Comparison of ENCODE assay signal across 8 cellular contexts in genomic region chr19:5977785-5978605, GRCh38. TPM values are rescaled to one million over a fixed set of nuclear protein-coding genes. Genes with fewer than 3 reads are reported as not detected.
DNase-seq lines count a peak whose midpoint lies in the region; ATAC-seq and TF ChIP-seq lines count a peak whose summit lies in the region.

Gene RANBP3 (minus strand): TSS chr19:5978140. CDS start chr19:5978082, 58 bp downstream.

- ATAC-seq in HG02588 (IDR thresholded peaks at IDR 0.05; ENCODE audit: unreplicated experiment) (peak; percentile 87), SK-N-SH treated with all-trans-retinoic acid at 6 μM for 48 hours (peak; percentile 96), omental fat pad (ENCODE audit: low FRiP score) (peak; percentile 96)
- ATAC-seq in activated naive CD4-positive, alpha-beta T cell treated with anti-CD3 and anti-CD28 coated beads, Interleukin-2, amount 50 U/mL, for 72 hours = peak; percentile 89 to 93

- peak within 1 kb of the TSS; percentile 95 to 100 for H3K27ac Mint-ChIP-seq in activated naive CD4-positive, alpha-beta T cell treated with anti-CD3 and anti-CD28 coated beads, Interleukin-2, amount 50 U/mL, for 72 hours

- peaks cover 7% of the 10 kb centered on the region for H3K36me3 ChIP-seq in GM06990 (ENCODE audit: control insufficient read depth, insufficient read depth, low read length)
- no peaks in the 10 kb centered on the region for H3K36me3 ChIP-seq in testis (ENCODE audit: low read depth, missing control alignments)

- H3K4me3 ChIP-seq in GM06990 (replicated peaks; ENCODE audit: low read depth, low read length) = peak within 1 kb of the TSS; percentile 95
- peak within 1 kb of the TSS; percentile 86 to 87 for H3K4me3 ChIP-seq in testis

- no peaks in the 10 kb centered on the region for H3K27me3 ChIP-seq in GM06990 (replicated peaks; ENCODE audit: control insufficient read depth, insufficient read depth, low read length)
- no peaks in the 10 kb centered on the region for H3K27me3 ChIP-seq in testis

- no peak for TF ChIP-seq POLR2A in testis (IDR thresholded peaks at IDR 0.05)

- H3K9me3 Mint-ChIP-seq in activated naive CD4-positive, alpha-beta T cell treated with anti-CD3 and anti-CD28 coated beads, Interleukin-2, amount 50 U/mL, for 72 hours = no peaks in the 10 kb centered on the region

- no peak for TF ChIP-seq CTCF in GM06990 (IDR thresholded peaks at IDR 0.05; ENCODE audit: insufficient read depth, low read length, poor library complexity, severe bottlenecking)
- no peak for TF ChIP-seq CTCF in omental fat pad (IDR thresholded peaks at IDR 0.05)
- TF ChIP-seq CTCF in testis (IDR thresholded peaks at IDR 0.05) = peak in 1 of 3 experiments; percentile 9

- peak within 1 kb of the TSS; percentile 82 to 93 for H3K27ac ChIP-seq in testis

- intact Hi-C loops in testis (cut with DNase I; ENCODE audit: low total_unique reads) = no loop called here

- H3K36me3 Mint-ChIP-seq in activated naive CD4-positive, alpha-beta T cell treated with anti-CD3 and anti-CD28 coated beads, Interleukin-2, amount 50 U/mL, for 72 hours = peaks cover 32 to 41% of the 10 kb centered on the region in 2 donors

- peaks cover 19% of the 10 kb centered on the region for H3K4me1 ChIP-seq in testis

- DNase-seq in GM06990 (ENCODE audit: extremely low read depth, insufficient read length) (peak; percentile 100), NCI-H1092 (lab: John Stamatoyannopoulos, UW) (peak; percentile 98), glomerular endothelial cell (ENCODE audit: extremely low read depth, low read depth, low spot score) (peak; percentile 78), omental fat pad (ENCODE audit: low spot score) (peak; percentile 89), testis (peak; percentile 98)
- DNase-seq in activated naive CD4-positive, alpha-beta T cell treated with anti-CD3 and anti-CD28 coated beads, Interleukin-2, amount 50 U/mL, for 72 hours (ENCODE audit: low spot score in 2 of 2) = peak; percentile 97 to 100

- WGBS in testis, 2 donors = 1% methylated on average over 46 to 58 of the region's 88 CpGs

- no peaks in the 10 kb centered on the region for H3K9me3 ChIP-seq in testis

TF ChIP-seq in SK-N-SH treated with all-trans-retinoic acid at 6 μM for 48 hours, 23 proteins besides CTCF, POLR2A, EP300 and RAD21:
- TF ChIP-seq PATZ1 (CRISPR knock-in tag; IDR thresholded peaks at IDR 0.05; ENCODE audit: borderline replicate concordance) = no peak
- TF ChIP-seq ZNF70 (CRISPR knock-in tag; IDR thresholded peaks at IDR 0.05) = no peak
- TF ChIP-seq ZNF565 (CRISPR knock-in tag; conservative IDR thresholded peaks at IDR 0.05; ENCODE audit: low read depth) = no peak
- no peak for TF ChIP-seq ZFP30 (CRISPR knock-in tag; IDR thresholded peaks at IDR 0.05)
- no peak for TF ChIP-seq ISL1 (CRISPR knock-in tag; IDR thresholded peaks at IDR 0.05)
- no peak for TF ChIP-seq TOX (CRISPR knock-in tag; IDR thresholded peaks at IDR 0.05; ENCODE audit: borderline replicate concordance)
- TF ChIP-seq ZNF8 (CRISPR knock-in tag; IDR thresholded peaks at IDR 0.05) = no peak
- TF ChIP-seq RARB (CRISPR knock-in tag; IDR thresholded peaks at IDR 0.05) = no peak
- no peak for TF ChIP-seq CSDC2 (CRISPR knock-in tag; IDR thresholded peaks at IDR 0.05)
- no peak for TF ChIP-seq CSRNP3 (CRISPR knock-in tag; IDR thresholded peaks at IDR 0.05)
- TF ChIP-seq SNAI2 (CRISPR knock-in tag; IDR thresholded peaks at IDR 0.05) = no peak
- TF ChIP-seq TSHZ2 (CRISPR knock-in tag; IDR thresholded peaks at IDR 0.05) = no peak

RNA-seq across cellular contexts. Expression of gene RANBP3, which starts in this region (rescaled TPM):
- 100 to 1,000 TPM in 1 of 2 donors, 10 to 100 TPM in 1; 89.6 to 112 TPM for total RNA-seq in activated naive CD4-positive, alpha-beta T cell treated with anti-CD3 and anti-CD28 coated beads, Interleukin-2, amount 50 U/mL, for 72 hours
- total RNA-seq in glomerular endothelial cell = 49.5 and 76.5 TPM in 2 replicates
- 10 to 100 TPM; 43.8 to 60.1 (median 45.9) TPM for total RNA-seq in omental fat pad
- 100 to 1,000 TPM; 145 to 148 TPM for total RNA-seq in testis
- polyA plus RNA-seq in testis (ENCODE audit: insufficient read depth, low read depth, low replicate concordance) = 142 TPM

Comparison
In these comparisons a context has a peak if more than half of its experiments do, and no peak if none do; other contexts are left out.
1. Peak in every context shown above with its lines: DNase-seq, ATAC-seq, H3K4me3 ChIP-seq and H3K27ac ChIP-seq.